ENCODE assay signal across 9 cellular contexts in genomic region chr3:5011555-5012256, GRCh38. TPM values are rescaled to one million over a fixed set of nuclear protein-coding genes. Genes with fewer than 3 reads are reported as not detected.
DNase-seq lines count a peak whose midpoint lies in the region; ATAC-seq, FAIRE-seq and TF ChIP-seq lines count a peak whose summit lies in the region.
"Had no signal": no experiment of that assay in that cellular context is flagged by ENCODE, and none has a peak within 500 bp of the region (broad histone marks: within the 10 kb centered on the region; RNA-seq: fewer than 3 reads in every experiment).

No MANE protein-coding gene starts in this region.

- H3K36me3 ChIP-seq in DOHH2 (ENCODE audit: control insufficient read depth, low read length) (no peaks in the 10 kb centered on the region), K562 (ENCODE audit: control insufficient read depth, insufficient read depth, low read length) (no peaks in the 10 kb centered on the region), smooth muscle cell (ENCODE audit: low read depth) (no peaks in the 10 kb centered on the region)

- H3K9ac ChIP-seq in K562 (ENCODE audit: insufficient read depth in 1 of 2, low read depth in 2 of 2, low read length in 2 of 2): peak overlapping the region; percentile 43 to 86
- no peak overlapping the region for H3K9ac ChIP-seq in smooth muscle cell (ENCODE audit: low read depth)

- FAIRE-seq in K562 (lab: Jason Lieb, UNC): peak; percentile 72

- H3F3A ChIP-seq in DOHH2 (ENCODE audit: control insufficient read depth, insufficient read depth) (0 out of 2 replicates have a peak, but pooled peaks cover 4% of the 10 kb centered on the region), smooth muscle cell (ENCODE audit: low read depth) (peaks cover 2% of the 10 kb centered on the region)

- peak overlapping the region; percentile 36 for H3K27ac ChIP-seq in DOHH2 (ENCODE audit: low read depth, low read length)
- H3K27ac ChIP-seq in K562 (ENCODE audit: extremely low read depth, low read depth, low read length): peak overlapping the region; percentile 71; the same call in 2 of the 3 replicates
- H3K27ac ChIP-seq in smooth muscle cell (ENCODE audit: low read depth): no peak overlapping the region

- in situ Hi-C loops in K562 (cut with MboI): no loop called here

- H3K79me2 ChIP-seq in DOHH2 (ENCODE audit: control insufficient read depth, low read length): no peaks in the 10 kb centered on the region
- H3K79me2 ChIP-seq in K562 (ENCODE audit: control insufficient read depth, insufficient read depth, low read length): no peaks in the 10 kb centered on the region
- no peaks in the 10 kb centered on the region for H3K79me2 ChIP-seq in smooth muscle cell (ENCODE audit: low read depth)

- peak overlapping the region; percentile 58 for H3K4me3 ChIP-seq in DOHH2 (ENCODE audit: low read length)
- H3K4me3 ChIP-seq in K562: no peak overlapping the region
- no peak overlapping the region for H3K4me3 ChIP-seq in smooth muscle cell

- H3K27me3 ChIP-seq in DOHH2 (ENCODE audit: control insufficient read depth, low read length): peaks cover 49% of the 10 kb centered on the region
- no peaks in the 10 kb centered on the region for H3K27me3 ChIP-seq in K562 (ENCODE audit: control insufficient read depth in 2 of 2, insufficient read depth in 2 of 2, low read length in 2 of 2)
- H3K27me3 ChIP-seq in smooth muscle cell (ENCODE audit: low read depth): no peaks in the 10 kb centered on the region

- no peak for TF ChIP-seq RAD21 in K562 (CRISPR knock-in tag; conservative IDR thresholded peaks at IDR 0.05 in 1 of 2, IDR thresholded peaks at IDR 0.05 in 1 of 2)

- POLR2A ChIA-PET in K562 (lab: Yijun Ruan, JAX): interaction anchor here (0.8 to 3.2 kb wide), 13 partner anchors 10 to 234 kb away, joined by 3 to 20 read pairs (median 5); no protein-coding TSS in a partner anchor

- DNase-seq in K562 (ENCODE audit: extremely low read depth in 1 of 4, low spot score in 3 of 4) (peak; percentile 53 to 87 (median 70)), smooth muscle cell (lab: John Stamatoyannopoulos, UW; ENCODE audit: unreplicated experiment) (no peak), DMS 273 (lab: John Stamatoyannopoulos, UW; ENCODE audit: unreplicated experiment) (no peak), activated gamma-delta T cell treated with Interleukin-2 at 50 U/mL for 16 hours (no peak), superior temporal gyrus (ENCODE audit: extremely low spot score) (no peak)

- peaks cover 58% of the 10 kb centered on the region for H3K4me1 ChIP-seq in DOHH2 (ENCODE audit: control insufficient read depth, low read length)
- H3K4me1 ChIP-seq in K562 (replicated peaks in 1 of 2; ENCODE audit: control insufficient read depth in 2 of 2, insufficient read depth in 2 of 2, low read length in 2 of 2): peaks cover 53 to 67% of the 10 kb centered on the region in 2 experiments
- H3K4me1 ChIP-seq in smooth muscle cell (ENCODE audit: low read depth): peaks cover 23% of the 10 kb centered on the region

- H4K20me1 ChIP-seq in DOHH2 (ENCODE audit: control insufficient read depth, insufficient read depth, low read depth, low read length): peaks cover 7% of the 10 kb centered on the region; the same call in 1 of the 2 replicates
- H4K20me1 ChIP-seq in K562 (replicated peaks; ENCODE audit: control insufficient read depth, insufficient read depth, low read length): no peaks in the 10 kb centered on the region
- H4K20me1 ChIP-seq in smooth muscle cell (ENCODE audit: low read depth): no peaks in the 10 kb centered on the region

- peak overlapping the region; percentile 80 for H3K4me2 ChIP-seq in DOHH2 (ENCODE audit: low read length)
- H3K4me2 ChIP-seq in K562 (ENCODE audit: insufficient read depth, low read length): peak overlapping the region; percentile 76
- H3K4me2 ChIP-seq in smooth muscle cell: no peak overlapping the region

- H3K9me3 ChIP-seq in DOHH2 (ENCODE audit: control insufficient read depth, insufficient read depth, low read length) (no peaks in the 10 kb centered on the region), K562 (replicated peaks; ENCODE audit: control insufficient read depth, insufficient read depth, low read depth, low read length) (no peaks in the 10 kb centered on the region), smooth muscle cell (replicated peaks; ENCODE audit: low read depth) (no peaks in the 10 kb centered on the region)

- no peak for TF ChIP-seq POLR2A in K562 (conservative IDR thresholded peaks at IDR 0.05)

- CTCF ChIA-PET in K562 (lab: Yijun Ruan, JAX; ENCODE audit: low intra/inter-chr PET ratio): no interaction called here

- no peaks in the 10 kb centered on the region for H3K9me1 ChIP-seq in K562 (ENCODE audit: control insufficient read depth, insufficient read depth, low read length)

- no TSS peak for BruUV-seq in K562 (replicated peaks; lab: Mats Ljungman, UMichigan)

- TF ChIP-seq EP300 in K562 (IDR thresholded peaks at IDR 0.05; ENCODE audit: low read length): peak; percentile 89

- TF ChIP-seq CTCF in DOHH2 (IDR thresholded peaks at IDR 0.05; ENCODE audit: low read depth, low read length, poor library complexity, severe bottlenecking): no peak
- no peak for TF ChIP-seq CTCF in K562 (IDR thresholded peaks at IDR 0.05 in 2 of 3, conservative IDR thresholded peaks at IDR 0.05 in 1 of 3; ENCODE audit: insufficient read depth in 2 of 3, low read depth in 1 of 3, low read length in 3 of 3)
- no peak for TF ChIP-seq CTCF in smooth muscle cell (IDR thresholded peaks at IDR 0.05; ENCODE audit: borderline replicate concordance, insufficient read depth, poor library complexity, severe bottlenecking)

- intact Hi-C loops in K562 (cut with micrococcal nuclease): loop anchor here (1.0 kb wide), 1 partner anchor 9 kb away; no protein-coding TSS in a partner anchor

- peak; percentile 66 for ATAC-seq in GM19397 (IDR thresholded peaks at IDR 0.05; ENCODE audit: unreplicated experiment)
- peak; percentile 54 for ATAC-seq in HG03378 (IDR thresholded peaks at IDR 0.05; ENCODE audit: unreplicated experiment)
- peak; percentile 51 for ATAC-seq in K562
- ATAC-seq: HCT116 had no signal

- no peaks in the 10 kb centered on the region for H3K9me2 ChIP-seq in DOHH2 (replicated peaks; ENCODE audit: control insufficient read depth, low read length)

- WGBS in K562 (ENCODE audit: insufficient coverage, low coverage, missing lambda C conversion rate): 6% methylated on average over 14 of the region's 14 CpGs
- 81% methylated on average over 14 of the region's 14 CpGs for WGBS in smooth muscle cell (ENCODE audit: low lambda C conversion rate)

- H2AFZ ChIP-seq in K562 (ENCODE audit: low read depth, low read length) (peak overlapping the region; percentile 91), smooth muscle cell (ENCODE audit: low read depth) (no peak overlapping the region)

TF ChIP-seq in K562, 482 proteins besides CTCF, POLR2A, EP300 and RAD21 (continues in another document):
- TF ChIP-seq BRF2 (IDR thresholded peaks at IDR 0.05; ENCODE audit: borderline replicate concordance, insufficient read depth, insufficient read length): no peak
- TF ChIP-seq ILK (tag; IDR thresholded peaks at IDR 0.05; ENCODE audit: borderline replicate concordance, low read depth): no peak
- no peak for TF ChIP-seq ZBTB17 (CRISPR knock-in tag; IDR thresholded peaks at IDR 0.05)
- no peak for TF ChIP-seq ASH1L (IDR thresholded peaks at IDR 0.05; ENCODE audit: borderline replicate concordance, low read depth, partially characterized antibody)
- TF ChIP-seq ARID2 (IDR thresholded peaks at IDR 0.05): 0 out of 2 replicates have a peak, but pooled peaks have one; percentile 43
- TF ChIP-seq ZNF561 (CRISPR knock-in tag; conservative IDR thresholded peaks at IDR 0.05): no peak
- TF ChIP-seq NR4A1 (CRISPR knock-in tag; IDR thresholded peaks at IDR 0.05): 0 out of 2 replicates have a peak, but pooled peaks have one; percentile 50
- no peak for TF ChIP-seq NR4A1 (tag; IDR thresholded peaks at IDR 0.05)
- TF ChIP-seq ZNF282 (CRISPR knock-in tag; IDR thresholded peaks at IDR 0.05): no peak
- peak; percentile 87 for TF ChIP-seq ARID1B (IDR thresholded peaks at IDR 0.05)
- no peak for TF ChIP-seq SLC30A9 (CRISPR knock-in tag; IDR thresholded peaks at IDR 0.05)

RNA-seq across cellular contexts. Expression of gene BHLHE40, which starts 32.5 kb away (rescaled TPM):
- total RNA-seq in K562 (2011; cell fraction: chromatin; rRNA removed; ENCODE audit: low replicate concordance): 81.5 and 114 TPM in 2 replicates
- total RNA-seq in K562 (2011; cell fraction: nucleolus; rRNA removed): 100 and 103 TPM in 2 replicates
- total RNA-seq in K562 (2011; cell fraction: nucleoplasm; rRNA removed): 92.4 and 99.8 TPM in 2 replicates
- total RNA-seq in K562 (2014; rRNA removed) (38.7 and 44.5 TPM in 2 replicates), K562 (2014; rRNA removed; fragmentation: Illumina TruSeq; extraction: Trizol) (19.4 and 20.6 TPM in 2 replicates), K562 (2015; rRNA removed; fragmentation: Illumina TruSeq; extraction: Trizol) (27.7 and 27.8 TPM in 2 replicates), K562 (2021) (47.5 and 51.8 TPM in 2 replicates), smooth muscle cell (170 and 195 TPM in 2 replicates)
- polyA plus RNA-seq in K562 (2011; rRNA removed) (83.9 and 105 TPM in 2 replicates), K562 (2014; fragmentation: Illumina TruSeq; extraction: Trizol) (49.6 and 57.8 TPM in 2 replicates), K562 (2014; fragmentation: Nextera tagmentation; extraction: Ambion mirVana) (10 to 100 TPM; 12.0 to 24.3 TPM), K562 (2014; rRNA removed) (30.9 and 31.4 TPM in 2 replicates), smooth muscle cell (209 and 241 TPM in 2 replicates)
- polyA plus RNA-seq in K562 (2011; cell fraction: cytosol; rRNA removed): 72.3 and 73.7 TPM in 2 replicates
- polyA plus RNA-seq in K562 (2011; cell fraction: nucleus; rRNA removed): 144 and 202 TPM in 2 replicates
- polyA plus RNA-seq in K562 (2012): 98.8 and 122 TPM in 2 replicates
- 76.2 and 78.0 TPM in 2 replicates for polyA minus RNA-seq in K562 (2011; rRNA and poly(A)+ RNA removed)
- 70.7 and 90.6 TPM in 2 replicates for polyA minus RNA-seq in K562 (2011; cell fraction: cytosol; rRNA and poly(A)+ RNA removed)
- 122 and 139 TPM in 2 replicates for polyA minus RNA-seq in K562 (2011; cell fraction: nucleus; rRNA and poly(A)+ RNA removed)

Comparison
In these comparisons a context has a peak if more than half of its experiments do, and no peak if none do; other contexts are left out.
1. DNase-seq: peak in K562 (4 of 4); none in smooth muscle cell (single experiment), DMS 273 (single experiment), activated gamma-delta T cell treated with Interleukin-2 at 50 U/mL for 16 hours (single experiment) and superior temporal gyrus (single experiment).
2. Peak in every context shown above with its lines, with median percentiles within 50 percentile points of each other: ATAC-seq.